Comparison of ENCODE assay signal across 1 cellular context in the genomic region with DNA sequence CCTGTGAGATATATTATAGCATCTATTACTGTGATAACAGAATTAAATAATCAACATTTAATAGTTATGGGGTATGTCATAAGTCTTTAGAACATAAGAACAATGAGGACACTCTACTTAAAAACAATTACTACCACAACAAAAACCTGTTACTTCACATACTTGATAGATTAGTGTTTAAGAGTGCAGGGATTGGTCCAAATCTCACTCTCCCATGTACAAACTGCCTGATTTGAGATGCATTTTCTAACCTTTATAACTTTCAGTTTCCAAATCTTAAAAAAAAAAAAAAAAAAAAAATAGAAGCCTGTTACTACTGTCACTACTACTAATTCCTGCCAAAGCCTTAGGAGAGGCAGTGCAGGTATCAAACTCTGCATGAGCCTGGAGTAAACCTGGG.
TF ChIP-seq lines count a peak whose summit lies in the region.

No MANE protein-coding gene starts in this region.

TF ChIP-seq in GM12878, 131 proteins besides CTCF, POLR2A, EP300 and RAD21:
- TF ChIP-seq, protein P1, sequence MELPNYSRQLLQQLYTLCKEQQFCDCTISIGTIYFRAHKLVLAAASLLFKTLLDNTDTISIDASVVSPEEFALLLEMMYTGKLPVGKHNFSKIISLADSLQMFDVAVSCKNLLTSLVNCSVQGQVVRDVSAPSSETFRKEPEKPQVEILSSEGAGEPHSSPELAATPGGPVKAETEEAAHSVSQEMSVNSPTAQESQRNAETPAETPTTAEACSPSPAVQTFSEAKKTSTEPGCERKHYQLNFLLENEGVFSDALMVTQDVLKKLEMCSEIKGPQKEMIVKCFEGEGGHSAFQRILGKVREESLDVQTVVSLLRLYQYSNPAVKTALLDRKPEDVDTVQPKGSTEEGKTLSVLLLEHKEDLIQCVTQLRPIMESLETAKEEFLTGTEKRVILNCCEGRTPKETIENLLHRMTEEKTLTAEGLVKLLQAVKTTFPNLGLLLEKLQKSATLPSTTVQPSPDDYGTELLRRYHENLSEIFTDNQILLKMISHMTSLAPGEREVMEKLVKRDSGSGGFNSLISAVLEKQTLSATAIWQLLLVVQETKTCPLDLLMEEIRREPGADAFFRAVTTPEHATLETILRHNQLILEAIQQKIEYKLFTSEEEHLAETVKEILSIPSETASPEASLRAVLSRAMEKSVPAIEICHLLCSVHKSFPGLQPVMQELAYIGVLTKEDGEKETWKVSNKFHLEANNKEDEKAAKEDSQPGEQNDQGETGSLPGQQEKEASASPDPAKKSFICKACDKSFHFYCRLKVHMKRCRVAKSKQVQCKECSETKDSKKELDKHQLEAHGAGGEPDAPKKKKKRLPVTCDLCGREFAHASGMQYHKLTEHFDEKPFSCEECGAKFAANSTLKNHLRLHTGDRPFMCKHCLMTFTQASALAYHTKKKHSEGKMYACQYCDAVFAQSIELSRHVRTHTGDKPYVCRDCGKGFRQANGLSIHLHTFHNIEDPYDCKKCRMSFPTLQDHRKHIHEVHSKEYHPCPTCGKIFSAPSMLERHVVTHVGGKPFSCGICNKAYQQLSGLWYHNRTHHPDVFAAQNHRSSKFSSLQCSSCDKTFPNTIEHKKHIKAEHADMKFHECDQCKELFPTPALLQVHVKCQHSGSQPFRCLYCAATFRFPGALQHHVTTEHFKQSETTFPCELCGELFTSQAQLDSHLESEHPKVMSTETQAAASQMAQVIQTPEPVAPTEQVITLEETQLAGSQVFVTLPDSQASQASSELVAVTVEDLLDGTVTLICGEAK (IDR thresholded peaks at IDR 0.05; ENCODE audit: borderline replicate concordance), result no peak
- no peak for TF ChIP-seq NBN (IDR thresholded peaks at IDR 0.05)
- no peak for TF ChIP-seq EZH2 (IDR thresholded peaks at IDR 0.05; ENCODE audit: borderline replicate concordance, control insufficient read depth, low read depth, low read length)
- TF ChIP-seq, protein P2, sequence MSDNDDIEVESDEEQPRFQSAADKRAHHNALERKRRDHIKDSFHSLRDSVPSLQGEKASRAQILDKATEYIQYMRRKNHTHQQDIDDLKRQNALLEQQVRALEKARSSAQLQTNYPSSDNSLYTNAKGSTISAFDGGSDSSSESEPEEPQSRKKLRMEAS (IDR thresholded peaks at IDR 0.05; ENCODE audit: low read depth, low read length), result no peak
- TF ChIP-seq, protein P3, sequence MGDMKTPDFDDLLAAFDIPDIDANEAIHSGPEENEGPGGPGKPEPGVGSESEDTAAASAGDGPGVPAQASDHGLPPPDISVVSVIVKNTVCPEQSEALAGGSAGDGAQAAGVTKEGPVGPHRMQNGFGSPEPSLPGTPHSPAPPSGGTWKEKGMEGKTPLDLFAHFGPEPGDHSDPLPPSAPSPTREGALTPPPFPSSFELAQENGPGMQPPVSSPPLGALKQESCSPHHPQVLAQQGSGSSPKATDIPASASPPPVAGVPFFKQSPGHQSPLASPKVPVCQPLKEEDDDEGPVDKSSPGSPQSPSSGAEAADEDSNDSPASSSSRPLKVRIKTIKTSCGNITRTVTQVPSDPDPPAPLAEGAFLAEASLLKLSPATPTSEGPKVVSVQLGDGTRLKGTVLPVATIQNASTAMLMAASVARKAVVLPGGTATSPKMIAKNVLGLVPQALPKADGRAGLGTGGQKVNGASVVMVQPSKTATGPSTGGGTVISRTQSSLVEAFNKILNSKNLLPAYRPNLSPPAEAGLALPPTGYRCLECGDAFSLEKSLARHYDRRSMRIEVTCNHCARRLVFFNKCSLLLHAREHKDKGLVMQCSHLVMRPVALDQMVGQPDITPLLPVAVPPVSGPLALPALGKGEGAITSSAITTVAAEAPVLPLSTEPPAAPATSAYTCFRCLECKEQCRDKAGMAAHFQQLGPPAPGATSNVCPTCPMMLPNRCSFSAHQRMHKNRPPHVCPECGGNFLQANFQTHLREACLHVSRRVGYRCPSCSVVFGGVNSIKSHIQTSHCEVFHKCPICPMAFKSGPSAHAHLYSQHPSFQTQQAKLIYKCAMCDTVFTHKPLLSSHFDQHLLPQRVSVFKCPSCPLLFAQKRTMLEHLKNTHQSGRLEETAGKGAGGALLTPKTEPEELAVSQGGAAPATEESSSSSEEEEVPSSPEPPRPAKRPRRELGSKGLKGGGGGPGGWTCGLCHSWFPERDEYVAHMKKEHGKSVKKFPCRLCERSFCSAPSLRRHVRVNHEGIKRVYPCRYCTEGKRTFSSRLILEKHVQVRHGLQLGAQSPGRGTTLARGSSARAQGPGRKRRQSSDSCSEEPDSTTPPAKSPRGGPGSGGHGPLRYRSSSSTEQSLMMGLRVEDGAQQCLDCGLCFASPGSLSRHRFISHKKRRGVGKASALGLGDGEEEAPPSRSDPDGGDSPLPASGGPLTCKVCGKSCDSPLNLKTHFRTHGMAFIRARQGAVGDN (IDR thresholded peaks at IDR 0.05), result no peak
- TF ChIP-seq CHD2 (IDR thresholded peaks at IDR 0.05; ENCODE audit: borderline replicate concordance, low read depth, low read length), result no peak
- no peak for TF ChIP-seq NR2C1 (IDR thresholded peaks at IDR 0.05)
- TF ChIP-seq MYC (IDR thresholded peaks at IDR 0.05; ENCODE audit: insufficient read depth, insufficient read length, insufficient replicate concordance, low read length, severe bottlenecking), result no peak
- TF ChIP-seq POU2F2 (IDR thresholded peaks at IDR 0.05; ENCODE audit: borderline replicate concordance, low read depth, low read length), result no peak
- no peak for TF ChIP-seq EGR1 (IDR thresholded peaks at IDR 0.05; ENCODE audit: borderline replicate concordance in 1 of 2, low read depth in 2 of 2, low read length in 2 of 2)
- TF ChIP-seq PAX5 (IDR thresholded peaks at IDR 0.05; ENCODE audit: borderline replicate concordance, low read depth, low read length), result no peak
- TF ChIP-seq, protein P4, sequence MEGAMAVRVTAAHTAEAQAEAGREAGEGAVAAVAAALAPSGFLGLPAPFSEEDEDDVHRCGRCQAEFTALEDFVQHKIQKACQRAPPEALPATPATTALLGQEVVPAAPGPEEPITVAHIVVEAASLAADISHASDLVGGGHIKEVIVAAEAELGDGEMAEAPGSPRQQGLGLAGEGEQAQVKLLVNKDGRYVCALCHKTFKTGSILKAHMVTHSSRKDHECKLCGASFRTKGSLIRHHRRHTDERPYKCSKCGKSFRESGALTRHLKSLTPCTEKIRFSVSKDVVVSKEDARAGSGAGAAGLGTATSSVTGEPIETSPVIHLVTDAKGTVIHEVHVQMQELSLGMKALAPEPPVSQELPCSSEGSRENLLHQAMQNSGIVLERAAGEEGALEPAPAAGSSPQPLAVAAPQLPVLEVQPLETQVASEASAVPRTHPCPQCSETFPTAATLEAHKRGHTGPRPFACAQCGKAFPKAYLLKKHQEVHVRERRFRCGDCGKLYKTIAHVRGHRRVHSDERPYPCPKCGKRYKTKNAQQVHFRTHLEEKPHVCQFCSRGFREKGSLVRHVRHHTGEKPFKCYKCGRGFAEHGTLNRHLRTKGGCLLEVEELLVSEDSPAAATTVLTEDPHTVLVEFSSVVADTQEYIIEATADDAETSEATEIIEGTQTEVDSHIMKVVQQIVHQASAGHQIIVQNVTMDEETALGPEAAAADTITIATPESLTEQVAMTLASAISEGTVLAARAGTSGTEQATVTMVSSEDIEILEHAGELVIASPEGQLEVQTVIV (IDR thresholded peaks at IDR 0.05; ENCODE audit: borderline replicate concordance, partially characterized antibody), result no peak
- TF ChIP-seq NFYA (IDR thresholded peaks at IDR 0.05; ENCODE audit: borderline replicate concordance, low read depth, low read length), result no peak
- TF ChIP-seq TCF7 (IDR thresholded peaks at IDR 0.05; ENCODE audit: borderline replicate concordance), result no peak
- no peak for TF ChIP-seq SUZ12 (IDR thresholded peaks at IDR 0.05; ENCODE audit: unreplicated experiment)
- TF ChIP-seq ZNF622 (IDR thresholded peaks at IDR 0.05), result no peak
- TF ChIP-seq TAF1 (IDR thresholded peaks at IDR 0.05; ENCODE audit: borderline replicate concordance, low read depth, low read length), result no peak
- TF ChIP-seq, protein P5, sequence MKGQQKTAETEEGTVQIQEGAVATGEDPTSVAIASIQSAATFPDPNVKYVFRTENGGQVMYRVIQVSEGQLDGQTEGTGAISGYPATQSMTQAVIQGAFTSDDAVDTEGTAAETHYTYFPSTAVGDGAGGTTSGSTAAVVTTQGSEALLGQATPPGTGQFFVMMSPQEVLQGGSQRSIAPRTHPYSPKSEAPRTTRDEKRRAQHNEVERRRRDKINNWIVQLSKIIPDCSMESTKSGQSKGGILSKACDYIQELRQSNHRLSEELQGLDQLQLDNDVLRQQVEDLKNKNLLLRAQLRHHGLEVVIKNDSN (IDR thresholded peaks at IDR 0.05; ENCODE audit: borderline replicate concordance, extremely low read length, insufficient read depth, low read depth, low read length), result no peak
